Comparison of ENCODE assay signal across 9 cellular contexts in genomic region chr3:58640700-58641372, GRCh38. TPM values are rescaled to one million over a fixed set of nuclear protein-coding genes. Genes with fewer than 3 reads are reported as not detected.
DNase-seq lines count a peak whose midpoint lies in the region; ATAC-seq and TF ChIP-seq lines count a peak whose summit lies in the region.
"Had no signal": no experiment of that assay in that cellular context is flagged by ENCODE, and none has a peak within 500 bp of the region (broad histone marks: within the 10 kb centered on the region; RNA-seq: fewer than 3 reads in every experiment).

No MANE protein-coding gene starts in this region.

- intact Hi-C loops in CD4-positive, alpha-beta memory T cell (cut with micrococcal nuclease) = no loop called here
- intact Hi-C loops in transverse colon (cut with DNase I; ENCODE audit: low total_unique reads) = no loop called here

- TF ChIP-seq POLR2A in transverse colon (IDR thresholded peaks at IDR 0.05) = no peak

- DNase-seq in CD4-positive, alpha-beta memory T cell = peak in 3 of 5 donors; percentile 21 to 33 (median 26)
- peak; percentile 72 for DNase-seq in OCI-M1 (lab: John Stamatoyannopoulos, UW)
- peak; percentile 30 for DNase-seq in activated T-cell treated with anti-CD3 and anti-CD28 coated beads, Interleukin-2, amount 50 U/mL, for 4 hours
- DNase-seq in fibroblast of the conjunctiva (ENCODE audit: low read depth) = peak; percentile 58
- peak; percentile 90 for DNase-seq in neural progenitor cell (ENCODE audit: low spot score)
- peak; percentile 81 for DNase-seq in transverse colon

- H3K9me3 Mint-ChIP-seq in CD4-positive, alpha-beta memory T cell = no peaks in the 10 kb centered on the region
- no peaks in the 10 kb centered on the region for H3K9me3 Mint-ChIP-seq in activated T-cell treated with anti-CD3 and anti-CD28 coated beads, Interleukin-2, amount 50 U/mL, for 4 hours
- no peaks in the 10 kb centered on the region for H3K9me3 Mint-ChIP-seq in neural progenitor cell

- no peak overlapping the region for H2AFZ ChIP-seq in neural progenitor cell (replicated peaks)

- peaks cover 3% of the 10 kb centered on the region for H3F3A ChIP-seq in neural progenitor cell (ENCODE audit: low read depth)

- H4K20me1 ChIP-seq in neural progenitor cell (ENCODE audit: low read depth) = no peaks in the 10 kb centered on the region

- H3K27ac ChIP-seq in CD4-positive, alpha-beta memory T cell (ENCODE audit: low read depth, low read length) = no peak overlapping the region
- H3K27ac ChIP-seq in neural progenitor cell (no peak overlapping the region), transverse colon (peak overlapping the region in 1 of 4 donors; percentile 17)

- H3K4me3 Mint-ChIP-seq in CD4-positive, alpha-beta memory T cell = peak overlapping the region in 1 of 8 donors; percentile 23
- H3K4me3 Mint-ChIP-seq in activated T-cell treated with anti-CD3 and anti-CD28 coated beads, Interleukin-2, amount 50 U/mL, for 4 hours = no peak overlapping the region
- H3K4me3 Mint-ChIP-seq in neural progenitor cell = no peak overlapping the region

- H3K4me1 Mint-ChIP-seq in CD4-positive, alpha-beta memory T cell = peaks cover 0 to 6% (median 0%) of the 10 kb centered on the region in 4 donors
- no peaks in the 10 kb centered on the region for H3K4me1 Mint-ChIP-seq in activated T-cell treated with anti-CD3 and anti-CD28 coated beads, Interleukin-2, amount 50 U/mL, for 4 hours (ENCODE audit: low read depth)
- no peaks in the 10 kb centered on the region for H3K4me1 Mint-ChIP-seq in neural progenitor cell

- no peaks in the 10 kb centered on the region for H3K27me3 ChIP-seq in CD4-positive, alpha-beta memory T cell (ENCODE audit: insufficient read depth, low read length)
- H3K27me3 ChIP-seq in neural progenitor cell (peaks cover 55% of the 10 kb centered on the region), transverse colon (no peaks in the 10 kb centered on the region)

- in situ Hi-C loops in transverse colon (cut with MboI; ENCODE audit: low pct_ligation_motif_present in 1 of 4, low pct_unique_long_range_greater_than_20kb in 1 of 4, low sequenced_read_pairs in 3 of 4) = loop anchor here in 2 of 4 donors (10.0 to 25.0 kb wide), 2 partner anchors 404 to 421 kb away; partner anchors contain the start of gene CFAP20DC (in 1 of the 2)

- no peaks in the 10 kb centered on the region for H3K9me3 ChIP-seq in CD4-positive, alpha-beta memory T cell (ENCODE audit: control insufficient read depth in 1 of 2, low read length in 2 of 2)
- H3K9me3 ChIP-seq in neural progenitor cell (ENCODE audit: low read depth) = no peaks in the 10 kb centered on the region
- H3K9me3 ChIP-seq in transverse colon = no peaks in the 10 kb centered on the region

- peak overlapping the region; percentile 37 for H3K4me2 ChIP-seq in neural progenitor cell

- no peak for TF ChIP-seq EP300 in transverse colon (IDR thresholded peaks at IDR 0.05; ENCODE audit: low read depth)

- 19 to 56% methylated on average over 5 to 25 of the region's 25 CpGs for WGBS in transverse colon (ENCODE audit: low coverage in 1 of 2), 2 donors

- no peaks in the 10 kb centered on the region for H3K36me3 ChIP-seq in CD4-positive, alpha-beta memory T cell (ENCODE audit: insufficient read depth, low read length)
- no peaks in the 10 kb centered on the region for H3K36me3 ChIP-seq in neural progenitor cell
- peaks cover 0 to 8% (median 0%) of the 10 kb centered on the region in 4 donors for H3K36me3 ChIP-seq in transverse colon

- H3K27me3 Mint-ChIP-seq in CD4-positive, alpha-beta memory T cell = peaks cover 3 to 8% of the 10 kb centered on the region in 2 donors
- H3K27me3 Mint-ChIP-seq in activated T-cell treated with anti-CD3 and anti-CD28 coated beads, Interleukin-2, amount 50 U/mL, for 4 hours (ENCODE audit: low read depth) = peaks cover 4% of the 10 kb centered on the region
- peaks cover 4% of the 10 kb centered on the region for H3K27me3 Mint-ChIP-seq in neural progenitor cell (ENCODE audit: insufficient read depth, low read depth)

- H3K36me3 Mint-ChIP-seq in CD4-positive, alpha-beta memory T cell = no peaks in the 10 kb centered on the region
- no peaks in the 10 kb centered on the region for H3K36me3 Mint-ChIP-seq in activated T-cell treated with anti-CD3 and anti-CD28 coated beads, Interleukin-2, amount 50 U/mL, for 4 hours (ENCODE audit: insufficient read depth)
- no peaks in the 10 kb centered on the region for H3K36me3 Mint-ChIP-seq in neural progenitor cell

- ATAC-seq in GM19351 (IDR thresholded peaks at IDR 0.05; ENCODE audit: unreplicated experiment) = peak; percentile 94
- peak; percentile 88 for ATAC-seq in HG03521 (IDR thresholded peaks at IDR 0.05; ENCODE audit: unreplicated experiment)
- peak; percentile 78 to 84 for ATAC-seq in activated T-cell treated with anti-CD3 and anti-CD28 coated beads, Interleukin-2, amount 50 U/mL, for 4 hours

- no peaks in the 10 kb centered on the region for H3K4me1 ChIP-seq in CD4-positive, alpha-beta memory T cell (ENCODE audit: insufficient read depth, low read length)
- peaks cover 10% of the 10 kb centered on the region for H3K4me1 ChIP-seq in neural progenitor cell
- peaks cover 0 to 6% (median 0%) of the 10 kb centered on the region in 4 donors for H3K4me1 ChIP-seq in transverse colon

- no peaks in the 10 kb centered on the region for H3K79me2 ChIP-seq in neural progenitor cell (ENCODE audit: low read depth)

- H3K27ac Mint-ChIP-seq in CD4-positive, alpha-beta memory T cell = peak overlapping the region in 1 of 7 donors; percentile 13
- H3K27ac Mint-ChIP-seq in neural progenitor cell = no peak overlapping the region

- CTCF ChIA-PET in CD4-positive, alpha-beta memory T cell (lab: Charles Lee; ENCODE audit: partially characterized antibody) = interaction anchor here (1.2 to 5.7 kb wide), 4 partner anchors 9 to 412 kb away, joined by 3 to 60 read pairs (median 5); no protein-coding TSS in a partner anchor

- no peak overlapping the region for H3K4me3 ChIP-seq in CD4-positive, alpha-beta memory T cell (ENCODE audit: low read length in 2 of 2)
- no peak overlapping the region for H3K4me3 ChIP-seq in neural progenitor cell
- no peak overlapping the region for H3K4me3 ChIP-seq in transverse colon

- POLR2A ChIA-PET in CD4-positive, alpha-beta memory T cell (lab: Charles Lee; ENCODE audit: partially characterized antibody) = no interaction called here

- no peak overlapping the region for H3K9ac ChIP-seq in neural progenitor cell

- peak; percentile 95 for TF ChIP-seq CTCF in neural progenitor cell (IDR thresholded peaks at IDR 0.05)
- peak; percentile 75 to 90 (median 82) for TF ChIP-seq CTCF in transverse colon (IDR thresholded peaks at IDR 0.05)

RNA-seq across cellular contexts. Expression of gene FAM3D, which starts 25.7 kb away (rescaled TPM):
- not detected for total RNA-seq in CD4-positive, alpha-beta memory T cell
- polyA plus RNA-seq in CD4-positive, alpha-beta memory T cell = not detected
- not detected for total RNA-seq in activated T-cell treated with anti-CD3 and anti-CD28 coated beads, Interleukin-2, amount 50 U/mL, for 4 hours
- total RNA-seq in neural progenitor cell (ENCODE audit: low replicate concordance) = 0.11 and 0.15 TPM in 2 replicates
- 100 to 1,000 TPM; 243 to 431 (median 364) TPM for total RNA-seq in transverse colon
- total RNA-seq: activated CD8-positive, alpha-beta memory T cell treated with anti-CD3 and anti-CD28 coated beads for 36 hours had no signal

Comparison
In these comparisons a context has a peak if more than half of its experiments do, and no peak if none do; other contexts are left out.
1. DNase-seq: peak in every context shown above with its lines; median percentile 90 in neural progenitor cell; 81 in transverse colon; 72 in OCI-M1; 58 in fibroblast of the conjunctiva; 30 in activated T-cell treated with anti-CD3 and anti-CD28 coated beads, Interleukin-2, amount 50 U/mL, for 4 hours; 26 in CD4-positive, alpha-beta memory T cell.
2. RNA of gene FAM3D, which starts 25.7 kb away (total RNA-seq): 243 to 431 TPM in transverse colon; 0.11 to 0.15 TPM in neural progenitor cell, not detected in activated T-cell treated with anti-CD3 and anti-CD28 coated beads, Interleukin-2, amount 50 U/mL, for 4 hours and not detected in CD4-positive, alpha-beta memory T cell; every median in the first group is over 100 times any median in the second.
3. Peak in every context shown above with its lines, with median percentiles within 50 percentile points of each other: ATAC-seq.